Comparison of ENCODE assay signal across 1 cellular context in genomic region chr6:14086701-14087100, GRCh38.
TF ChIP-seq lines count a peak whose summit lies in the region.

No MANE protein-coding gene starts in this region.

TF ChIP-seq in HEK293, 187 proteins besides CTCF, POLR2A, EP300 and RAD21 (continued from another document):
- TF ChIP-seq ZNF280C (tag by site-specific recombination; IDR thresholded peaks at IDR 0.05) (no peak), PRDM10 (tag by site-specific recombination; IDR thresholded peaks at IDR 0.05) (no peak), ZBTB6 (tag by site-specific recombination; IDR thresholded peaks at IDR 0.05) (no peak)
TF ChIP-seq in HEK293: peak in this region for 1.
